1 cellular context compared by ENCODE assay signal in genomic region chr1:51729156-51729823, GRCh38.
TF ChIP-seq lines count a peak whose summit lies in the region.

No MANE protein-coding gene starts in this region.

TF ChIP-seq in HepG2, 621 proteins besides CTCF, POLR2A, EP300 and RAD21 (continued from another document and continues in another):
- TF ChIP-seq ZNF101 (CRISPR knock-in tag; IDR thresholded peaks at IDR 0.05; ENCODE audit: borderline replicate concordance, low read depth), result no peak
- no peak for TF ChIP-seq NR0B2 (CRISPR knock-in tag; IDR thresholded peaks at IDR 0.05)
- TF ChIP-seq, protein P1, sequence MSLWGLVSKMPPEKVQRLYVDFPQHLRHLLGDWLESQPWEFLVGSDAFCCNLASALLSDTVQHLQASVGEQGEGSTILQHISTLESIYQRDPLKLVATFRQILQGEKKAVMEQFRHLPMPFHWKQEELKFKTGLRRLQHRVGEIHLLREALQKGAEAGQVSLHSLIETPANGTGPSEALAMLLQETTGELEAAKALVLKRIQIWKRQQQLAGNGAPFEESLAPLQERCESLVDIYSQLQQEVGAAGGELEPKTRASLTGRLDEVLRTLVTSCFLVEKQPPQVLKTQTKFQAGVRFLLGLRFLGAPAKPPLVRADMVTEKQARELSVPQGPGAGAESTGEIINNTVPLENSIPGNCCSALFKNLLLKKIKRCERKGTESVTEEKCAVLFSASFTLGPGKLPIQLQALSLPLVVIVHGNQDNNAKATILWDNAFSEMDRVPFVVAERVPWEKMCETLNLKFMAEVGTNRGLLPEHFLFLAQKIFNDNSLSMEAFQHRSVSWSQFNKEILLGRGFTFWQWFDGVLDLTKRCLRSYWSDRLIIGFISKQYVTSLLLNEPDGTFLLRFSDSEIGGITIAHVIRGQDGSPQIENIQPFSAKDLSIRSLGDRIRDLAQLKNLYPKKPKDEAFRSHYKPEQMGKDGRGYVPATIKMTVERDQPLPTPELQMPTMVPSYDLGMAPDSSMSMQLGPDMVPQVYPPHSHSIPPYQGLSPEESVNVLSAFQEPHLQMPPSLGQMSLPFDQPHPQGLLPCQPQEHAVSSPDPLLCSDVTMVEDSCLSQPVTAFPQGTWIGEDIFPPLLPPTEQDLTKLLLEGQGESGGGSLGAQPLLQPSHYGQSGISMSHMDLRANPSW (CRISPR knock-in tag; IDR thresholded peaks at IDR 0.05; ENCODE audit: borderline replicate concordance), result 0 out of 2 replicates have a peak, but pooled peaks have one; percentile 42
- TF ChIP-seq ZNF225 (CRISPR knock-in tag; IDR thresholded peaks at IDR 0.05), result no peak; the same call in 1 of the 2 replicates
- TF ChIP-seq ZBTB8A (CRISPR knock-in tag; IDR thresholded peaks at IDR 0.05; ENCODE audit: borderline replicate concordance, low read depth), result no peak
- no peak for TF ChIP-seq IRF9 (CRISPR knock-in tag; IDR thresholded peaks at IDR 0.05; ENCODE audit: borderline replicate concordance)
- TF ChIP-seq ZNF567 (CRISPR knock-in tag; IDR thresholded peaks at IDR 0.05; ENCODE audit: borderline replicate concordance), result no peak
- no peak for TF ChIP-seq CBX5 (CRISPR knock-in tag; IDR thresholded peaks at IDR 0.05; ENCODE audit: borderline replicate concordance)
- TF ChIP-seq, protein P2, sequence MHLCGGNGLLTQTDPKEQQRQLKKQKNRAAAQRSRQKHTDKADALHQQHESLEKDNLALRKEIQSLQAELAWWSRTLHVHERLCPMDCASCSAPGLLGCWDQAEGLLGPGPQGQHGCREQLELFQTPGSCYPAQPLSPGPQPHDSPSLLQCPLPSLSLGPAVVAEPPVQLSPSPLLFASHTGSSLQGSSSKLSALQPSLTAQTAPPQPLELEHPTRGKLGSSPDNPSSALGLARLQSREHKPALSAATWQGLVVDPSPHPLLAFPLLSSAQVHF (CRISPR knock-in tag; IDR thresholded peaks at IDR 0.05), result 0 out of 2 replicates have a peak, but pooled peaks have one; percentile 38
- TF ChIP-seq CHCHD3 (CRISPR knock-in tag; IDR thresholded peaks at IDR 0.05), result no peak
- peak; percentile 54; the same call in 1 of the 2 replicates for TF ChIP-seq ZNF878 (CRISPR knock-in tag; IDR thresholded peaks at IDR 0.05)
- no peak for TF ChIP-seq ZNF720 (CRISPR knock-in tag; IDR thresholded peaks at IDR 0.05)
- 0 out of 2 replicates have a peak, but pooled peaks have one; percentile 30 for TF ChIP-seq ZNF546 (CRISPR knock-in tag; conservative IDR thresholded peaks at IDR 0.05)
- TF ChIP-seq ZNF383 (CRISPR knock-in tag; IDR thresholded peaks at IDR 0.05; ENCODE audit: borderline replicate concordance), result no peak
- no peak for TF ChIP-seq ZNF224 (CRISPR knock-in tag; IDR thresholded peaks at IDR 0.05)
- TF ChIP-seq GATA4 (IDR thresholded peaks at IDR 0.05; ENCODE audit: borderline replicate concordance, low read depth), result 0 out of 2 replicates have a peak, but pooled peaks have one; percentile 19
- TF ChIP-seq PHF5A (CRISPR knock-in tag; IDR thresholded peaks at IDR 0.05; ENCODE audit: low read depth, unreplicated experiment), result no peak
- TF ChIP-seq ZNF362 (CRISPR knock-in tag; IDR thresholded peaks at IDR 0.05; ENCODE audit: borderline replicate concordance), result no peak
- no peak; the same call in 1 of the 2 replicates for TF ChIP-seq MLX (CRISPR knock-in tag; IDR thresholded peaks at IDR 0.05)
- TF ChIP-seq ZBTB38 (CRISPR knock-in tag; IDR thresholded peaks at IDR 0.05), result peak; percentile 55; the same call in 1 of the 2 replicates
- TF ChIP-seq PRMT3 (CRISPR knock-in tag; IDR thresholded peaks at IDR 0.05; ENCODE audit: borderline replicate concordance, low read depth), result no peak
- TF ChIP-seq ZMAT5 (CRISPR knock-in tag; IDR thresholded peaks at IDR 0.05; ENCODE audit: borderline replicate concordance, low read depth), result no peak
- no peak for TF ChIP-seq ETV6 (CRISPR knock-in tag; conservative IDR thresholded peaks at IDR 0.05)
- no peak for TF ChIP-seq FOXA3 (CRISPR knock-in tag; IDR thresholded peaks at IDR 0.05)
- TF ChIP-seq TRAFD1 (CRISPR knock-in tag; IDR thresholded peaks at IDR 0.05; ENCODE audit: borderline replicate concordance), result no peak
- TF ChIP-seq ZNF329 (CRISPR knock-in tag; IDR thresholded peaks at IDR 0.05; ENCODE audit: low read depth), result no peak
- TF ChIP-seq CHD2 (IDR thresholded peaks at IDR 0.05; ENCODE audit: low read depth, low read length), result peak; percentile 20; the same call in 1 of the 2 replicates
- no peak for TF ChIP-seq ZNF609 (CRISPR knock-in tag; IDR thresholded peaks at IDR 0.05; ENCODE audit: borderline replicate concordance)
- no peak for TF ChIP-seq TCF7 (IDR thresholded peaks at IDR 0.05; ENCODE audit: low read depth)
- TF ChIP-seq ZGPAT (CRISPR knock-in tag; IDR thresholded peaks at IDR 0.05), result peak; percentile 88
- no peak for TF ChIP-seq HDAC6 (IDR thresholded peaks at IDR 0.05; ENCODE audit: low read depth, low read length)
- peak; percentile 74 for TF ChIP-seq ZBTB10 (CRISPR knock-in tag; IDR thresholded peaks at IDR 0.05; ENCODE audit: borderline replicate concordance)
- TF ChIP-seq ZNF75D (CRISPR knock-in tag; IDR thresholded peaks at IDR 0.05; ENCODE audit: borderline replicate concordance), result no peak
- no peak for TF ChIP-seq HNRNPL (IDR thresholded peaks at IDR 0.05; ENCODE audit: low read depth, low read length)
- TF ChIP-seq ZNF367 (CRISPR knock-in tag; IDR thresholded peaks at IDR 0.05; ENCODE audit: borderline replicate concordance), result no peak
- no peak for TF ChIP-seq SCMH1 (CRISPR knock-in tag; IDR thresholded peaks at IDR 0.05; ENCODE audit: borderline replicate concordance)
- no peak for TF ChIP-seq ZNF724P (CRISPR knock-in tag; IDR thresholded peaks at IDR 0.05; ENCODE audit: borderline replicate concordance)
- no peak for TF ChIP-seq GLI4 (CRISPR knock-in tag; IDR thresholded peaks at IDR 0.05; ENCODE audit: borderline replicate concordance)
